In genomic region chr16:53864819-53865491, GRCh38 we compare ENCODE assay signal across 10 cellular contexts.
DNase-seq lines count a peak whose midpoint lies in the region; ATAC-seq and TF ChIP-seq lines count a peak whose summit lies in the region.
"Had no signal": no experiment of that assay in that cellular context is flagged by ENCODE, and none has a peak within 500 bp of the region (broad histone marks: within the 10 kb centered on the region; RNA-seq: fewer than 3 reads in every experiment).

No MANE protein-coding gene starts in this region.

- intact Hi-C loops in PC-9 (cut with micrococcal nuclease; ENCODE audit: unreplicated experiment): loop anchor here (10.0 kb wide), 1 partner anchor 80 kb away; no protein-coding TSS in a partner anchor

- H3K36me3 ChIP-seq in PC-9 (ENCODE audit: low read depth): 0 out of 2 replicates have a peak, but pooled peaks cover under 1% of the 10 kb centered on the region

- ATAC-seq in GM21529 (IDR thresholded peaks at IDR 0.05; ENCODE audit: unreplicated experiment): peak; percentile 31
- no peak for ATAC-seq in HG03108 (IDR thresholded peaks at IDR 0.05; ENCODE audit: unreplicated experiment)
- no peak for ATAC-seq in natural killer cell treated with Interleukin-12 subunit alpha and Interleukin-12 subunit beta and Interleukin-15 and Interleukin-18, amount 100 ng/mL, for 72 hours

- H3K4me3 Mint-ChIP-seq in natural killer cell treated with Interleukin-12 subunit alpha and Interleukin-12 subunit beta and Interleukin-15 and Interleukin-18, amount 100 ng/mL, for 72 hours: no peak overlapping the region

- H3K27ac ChIP-seq in 22Rv1 (peak overlapping the region; percentile 39), PC-9 (peak overlapping the region; percentile 86)
- H3K27ac ChIP-seq: KMS-11 had no signal

- H3K36me3 Mint-ChIP-seq in natural killer cell treated with Interleukin-12 subunit alpha and Interleukin-12 subunit beta and Interleukin-15 and Interleukin-18, amount 100 ng/mL, for 72 hours: peaks cover 20% of the 10 kb centered on the region

- DNase-seq in PC-9 (peak in 1 of 2 experiments; percentile 74), glomerular visceral epithelial cell (ENCODE audit: extremely low spot score) (peak; percentile 8), DMS 273 treated with DMSO at 0.1 percent for 48 hours (lab: John Stamatoyannopoulos, UW) (no peak)
- no peak for DNase-seq in natural killer cell treated with Interleukin-12 subunit alpha and Interleukin-12 subunit beta and Interleukin-15 and Interleukin-18, amount 100 ng/mL, for 72 hours (ENCODE audit: low spot score)
- no peak for DNase-seq in activated CD4-positive, alpha-beta T cell treated with anti-CD3 and anti-CD28 coated beads, Interleukin-2, amount 50 U/mL, for 1 hour
- DNase-seq: kidney had no signal

- no peaks in the 10 kb centered on the region for H3K27me3 ChIP-seq in PC-9 (ENCODE audit: insufficient read depth, low read depth)

- H3K4me2 ChIP-seq in PC-9: peak overlapping the region; percentile 52
- H3K4me2 ChIP-seq: KMS-11 had no signal

- TF ChIP-seq CTCF in 22Rv1 (IDR thresholded peaks at IDR 0.05) (no peak), PC-9 (conservative IDR thresholded peaks at IDR 0.05) (no peak)

- H3K9me2 ChIP-seq in PC-9 (ENCODE audit: insufficient read depth): no peaks in the 10 kb centered on the region

- POLR2A ChIA-PET in PC-9 (lab: Charles Lee; ENCODE audit: unreplicated experiment): no interaction called here

- H3K9me3 Mint-ChIP-seq in natural killer cell treated with Interleukin-12 subunit alpha and Interleukin-12 subunit beta and Interleukin-15 and Interleukin-18, amount 100 ng/mL, for 72 hours: no peaks in the 10 kb centered on the region

- H3K4me1 ChIP-seq in PC-9 (replicated peaks; ENCODE audit: insufficient read depth): peaks cover 35% of the 10 kb centered on the region

- CTCF ChIA-PET in PC-9 (lab: Charles Lee): no interaction called here

- no peaks in the 10 kb centered on the region for H4K20me1 ChIP-seq in PC-9 (ENCODE audit: insufficient read depth)

- H3K27me3 Mint-ChIP-seq in natural killer cell treated with Interleukin-12 subunit alpha and Interleukin-12 subunit beta and Interleukin-15 and Interleukin-18, amount 100 ng/mL, for 72 hours: no peaks in the 10 kb centered on the region

- no peak overlapping the region for H3K27ac Mint-ChIP-seq in natural killer cell treated with Interleukin-12 subunit alpha and Interleukin-12 subunit beta and Interleukin-15 and Interleukin-18, amount 100 ng/mL, for 72 hours

- no TSS peak for BruUV-seq in PC-9 (replicated peaks; lab: Mats Ljungman, UMichigan)

- H3K4me3 ChIP-seq in PC-9: no peak overlapping the region; the same call in 1 of the 2 replicates

- H3K79me2 ChIP-seq in PC-9 (ENCODE audit: low read depth): no peaks in the 10 kb centered on the region

- no peaks in the 10 kb centered on the region for H3K9me3 ChIP-seq in PC-9 (ENCODE audit: insufficient read depth, low read depth)

- peaks cover 5 to 8% of the 10 kb centered on the region in 2 donors for H3K4me1 Mint-ChIP-seq in natural killer cell treated with Interleukin-12 subunit alpha and Interleukin-12 subunit beta and Interleukin-15 and Interleukin-18, amount 100 ng/mL, for 72 hours (ENCODE audit: low read depth in 2 of 2)

- H2AFZ ChIP-seq in PC-9: no peak overlapping the region

- peaks cover 26% of the 10 kb centered on the region for H3F3A ChIP-seq in PC-9 (ENCODE audit: insufficient read depth, low read depth)
